ENCODE assay signal across 1 cellular context in genomic region chrX:123476636-123477219, GRCh38.
TF ChIP-seq lines count a peak whose summit lies in the region.

No MANE protein-coding gene starts in this region.

TF ChIP-seq in HepG2, 621 proteins besides CTCF, POLR2A, EP300 and RAD21 (continued from another document):
- TF ChIP-seq ZBTB25 (CRISPR knock-in tag; IDR thresholded peaks at IDR 0.05) (no peak), ZSCAN22 (CRISPR knock-in tag; IDR thresholded peaks at IDR 0.05) (no peak), MIER3 (CRISPR knock-in tag; IDR thresholded peaks at IDR 0.05; ENCODE audit: borderline replicate concordance) (no peak), ZNF749 (CRISPR knock-in tag; IDR thresholded peaks at IDR 0.05; ENCODE audit: borderline replicate concordance) (no peak), ZNF790 (CRISPR knock-in tag; IDR thresholded peaks at IDR 0.05; ENCODE audit: borderline replicate concordance) (no peak)
